25 cellular contexts compared by ENCODE assay signal in genomic region chr2:232306741-232307305, GRCh38.
DNase-seq lines count a peak whose midpoint lies in the region; ATAC-seq and TF ChIP-seq lines count a peak whose summit lies in the region.
"Had no signal": no experiment of that assay in that cellular context is flagged by ENCODE, and none has a peak within 500 bp of the region (broad histone marks: within the 10 kb centered on the region; RNA-seq: fewer than 3 reads in every experiment).

No MANE protein-coding gene starts in this region.

- peak overlapping the region in 6 of 7 donors; percentile 3 to 86 (median 76) for H3K27ac Mint-ChIP-seq in CD4-positive, alpha-beta memory T cell
- H3K27ac Mint-ChIP-seq in T-helper 17 cell (peak overlapping the region; percentile 87), GM23338 (no peak overlapping the region)
- H3K27ac Mint-ChIP-seq in central memory CD8-positive, alpha-beta T cell (ENCODE audit: low read depth) = peak overlapping the region; percentile 1
- H3K27ac Mint-ChIP-seq in stimulated activated effector memory CD8-positive, alpha-beta T cell treated with anti-CD3 and anti-CD28 coated beads, Interleukin-12 subunit alpha, Interleukin-12 subunit beta, amount 100 ng/mL, for 72 hours = peak overlapping the region; percentile 86
- H3K27ac Mint-ChIP-seq: activated T-helper 2 cell treated with anti-CD3 and anti-CD28 coated beads, Interferon-gamma antibody, Interleukin-2, Interleukin-4, amounts not matched to agents 10 μg/mL and 5 μg/mL and 100 μg/mL, durations not matched to agents 14 hours and 24 hours and 36 hours; memory B cell had no signal

- H3K4me2 ChIP-seq in GM23338 = no peak overlapping the region
- H3K4me2 ChIP-seq: SK-N-SH had no signal

- H2AFZ ChIP-seq in GM23338 = no peak overlapping the region

- H3K9me2 ChIP-seq in GM23338 (ENCODE audit: insufficient read depth) = no peaks in the 10 kb centered on the region
- H3K9me2 ChIP-seq: SK-N-SH had no signal

- ATAC-seq in T-helper 17 cell (no peak), GM23338 (no peak)
- no peak for ATAC-seq in central memory CD8-positive, alpha-beta T cell (replicated peaks; ENCODE audit: extremely low read depth, poor library complexity, severe bottlenecking)
- no peak for ATAC-seq in stimulated activated effector memory CD8-positive, alpha-beta T cell treated with anti-CD3 and anti-CD28 coated beads, Interleukin-12 subunit alpha, Interleukin-12 subunit beta, amount 100 ng/mL, for 72 hours
- ATAC-seq: gastroesophageal sphincter, HepG2, left lobe of liver had no signal

- no peak for TF ChIP-seq POLR2A in vagina (IDR thresholded peaks at IDR 0.05)

- peaks cover 36% of the 10 kb centered on the region for H3K4me1 ChIP-seq in CD4-positive, alpha-beta memory T cell (ENCODE audit: insufficient read depth, low read length)
- peaks cover 15% of the 10 kb centered on the region for H3K4me1 ChIP-seq in vagina
- no peaks in the 10 kb centered on the region for H3K4me1 ChIP-seq in GM23338 (ENCODE audit: insufficient read depth)
- H3K4me1 ChIP-seq: gastroesophageal sphincter, upper lobe of left lung had no signal

- H3K79me2 ChIP-seq in GM23338 (replicated peaks; ENCODE audit: insufficient read depth) = no peaks in the 10 kb centered on the region

- no peaks in the 10 kb centered on the region for H3K9me3 ChIP-seq in CD4-positive, alpha-beta memory T cell (ENCODE audit: control insufficient read depth in 1 of 2, low read length in 2 of 2)
- H3K9me3 ChIP-seq in T-helper 17 cell (ENCODE audit: control insufficient read depth, low read length, poor library complexity, severe bottlenecking) (no peaks in the 10 kb centered on the region), vagina (no peaks in the 10 kb centered on the region)
- H3K9me3 ChIP-seq: SK-N-SH, upper lobe of left lung had no signal

- no peak overlapping the region for H3K27ac ChIP-seq in CD4-positive, alpha-beta memory T cell (ENCODE audit: low read depth, low read length)
- no peak overlapping the region for H3K27ac ChIP-seq in vagina
- no peak overlapping the region for H3K27ac ChIP-seq in GM23338 (ENCODE audit: low read depth)
- H3K27ac ChIP-seq: gastroesophageal sphincter, upper lobe of left lung had no signal

- POLR2A ChIA-PET in CD4-positive, alpha-beta memory T cell (lab: Charles Lee; ENCODE audit: partially characterized antibody) = interaction anchor here (1.7 kb wide), 1 partner anchor 9 kb away, joined by 10 read pairs; no protein-coding TSS in a partner anchor

- TF ChIP-seq CTCF in vagina (IDR thresholded peaks at IDR 0.05) = no peak
- no peak for TF ChIP-seq CTCF in GM23338 (conservative IDR thresholded peaks at IDR 0.05; ENCODE audit: low read depth in 2 of 2)

- peaks cover 9 to 17% of the 10 kb centered on the region in 2 donors for H3K36me3 Mint-ChIP-seq in CD4-positive, alpha-beta memory T cell
- H3K36me3 Mint-ChIP-seq in T-helper 17 cell (ENCODE audit: low read depth) = peaks cover 4% of the 10 kb centered on the region
- peaks cover 8% of the 10 kb centered on the region for H3K36me3 Mint-ChIP-seq in central memory CD8-positive, alpha-beta T cell (ENCODE audit: insufficient read depth)
- peaks cover 2% of the 10 kb centered on the region for H3K36me3 Mint-ChIP-seq in stimulated activated effector memory CD8-positive, alpha-beta T cell treated with anti-CD3 and anti-CD28 coated beads, Interleukin-12 subunit alpha, Interleukin-12 subunit beta, amount 100 ng/mL, for 72 hours
- no peaks in the 10 kb centered on the region for H3K36me3 Mint-ChIP-seq in GM23338 (ENCODE audit: low read depth)

- no peaks in the 10 kb centered on the region for H3K27me3 ChIP-seq in CD4-positive, alpha-beta memory T cell (ENCODE audit: insufficient read depth, low read length)
- no peaks in the 10 kb centered on the region for H3K27me3 ChIP-seq in vagina
- H3K27me3 ChIP-seq in GM23338 (ENCODE audit: insufficient read depth) = no peaks in the 10 kb centered on the region
- H3K27me3 ChIP-seq: dorsolateral prefrontal cortex, gastroesophageal sphincter, upper lobe of left lung had no signal

- intact Hi-C loops in CD4-positive, alpha-beta memory T cell (cut with micrococcal nuclease) = no loop called here
- intact Hi-C loops in vagina (cut with DNase I) = no loop called here

- no peaks in the 10 kb centered on the region for H3K36me3 ChIP-seq in CD4-positive, alpha-beta memory T cell (ENCODE audit: insufficient read depth, low read length)
- H3K36me3 ChIP-seq in vagina = peaks cover 0 to 5% of the 10 kb centered on the region in 2 donors
- no peaks in the 10 kb centered on the region for H3K36me3 ChIP-seq in GM23338 (ENCODE audit: insufficient read depth)

- H3K4me3 ChIP-seq in CD4-positive, alpha-beta memory T cell (ENCODE audit: low read length in 2 of 2) = no peak overlapping the region
- H3K4me3 ChIP-seq in vagina (no peak overlapping the region), GM23338 (no peak overlapping the region)
- H3K4me3 ChIP-seq: dorsolateral prefrontal cortex, gastroesophageal sphincter, upper lobe of left lung had no signal

- no peak for DNase-seq in CD4-positive, alpha-beta memory T cell
- DNase-seq in T-helper 17 cell (no peak), vagina (ENCODE audit: extremely low spot score in 2 of 2) (no peak), GM23338 (ENCODE audit: low spot score) (no peak), GM19238 (ENCODE audit: insufficient read length, low spot score) (no peak)
- DNase-seq in central memory CD8-positive, alpha-beta T cell (ENCODE audit: low spot score in 2 of 2) = no peak
- DNase-seq in stimulated activated effector memory CD8-positive, alpha-beta T cell treated with anti-CD3 and anti-CD28 coated beads, Interleukin-12 subunit alpha, Interleukin-12 subunit beta, amount 100 ng/mL, for 72 hours (ENCODE audit: low spot score in 2 of 2) = no peak
- DNase-seq: cerebellar nuclear complex, DMS153, dorsolateral prefrontal cortex, hippocampal formation, Kasumi-1, NCI-H1436 treated with DMSO at 0.1 percent for 48 hours, NCI-H510A, OCI-M1, SK-N-SH, small intestine, substantia nigra, T-helper 2 cell, upper lobe of left lung had no signal

- H3K4me3 Mint-ChIP-seq in CD4-positive, alpha-beta memory T cell = peak overlapping the region in 1 of 8 donors; percentile 28
- H3K4me3 Mint-ChIP-seq in T-helper 17 cell (peak overlapping the region; percentile 61), GM23338 (no peak overlapping the region)
- no peak overlapping the region for H3K4me3 Mint-ChIP-seq in central memory CD8-positive, alpha-beta T cell
- no peak overlapping the region for H3K4me3 Mint-ChIP-seq in stimulated activated effector memory CD8-positive, alpha-beta T cell treated with anti-CD3 and anti-CD28 coated beads, Interleukin-12 subunit alpha, Interleukin-12 subunit beta, amount 100 ng/mL, for 72 hours
- H3K4me3 Mint-ChIP-seq: memory B cell had no signal

- H3F3A ChIP-seq in GM23338 (replicated peaks; ENCODE audit: low read depth) = no peaks in the 10 kb centered on the region

- peaks cover 33 to 50% (median 38%) of the 10 kb centered on the region in 4 donors for H3K4me1 Mint-ChIP-seq in CD4-positive, alpha-beta memory T cell
- peaks cover 26% of the 10 kb centered on the region for H3K4me1 Mint-ChIP-seq in T-helper 17 cell
- peaks cover 31% of the 10 kb centered on the region for H3K4me1 Mint-ChIP-seq in central memory CD8-positive, alpha-beta T cell
- peaks cover 35% of the 10 kb centered on the region for H3K4me1 Mint-ChIP-seq in stimulated activated effector memory CD8-positive, alpha-beta T cell treated with anti-CD3 and anti-CD28 coated beads, Interleukin-12 subunit alpha, Interleukin-12 subunit beta, amount 100 ng/mL, for 72 hours
- peaks cover 4% of the 10 kb centered on the region; the same call in 2 of the 3 replicates for H3K4me1 Mint-ChIP-seq in GM23338
- H3K4me1 Mint-ChIP-seq: memory B cell had no signal

- H3K9me3 Mint-ChIP-seq in CD4-positive, alpha-beta memory T cell = peaks cover 0 to 4% (median 0%) of the 10 kb centered on the region in 8 donors
- H3K9me3 Mint-ChIP-seq in central memory CD8-positive, alpha-beta T cell = no peaks in the 10 kb centered on the region
- no peaks in the 10 kb centered on the region for H3K9me3 Mint-ChIP-seq in stimulated activated effector memory CD8-positive, alpha-beta T cell treated with anti-CD3 and anti-CD28 coated beads, Interleukin-12 subunit alpha, Interleukin-12 subunit beta, amount 100 ng/mL, for 72 hours
- H3K9me3 Mint-ChIP-seq in GM23338 = no peaks in the 10 kb centered on the region; the same call in 2 of the 3 replicates
- H3K9me3 Mint-ChIP-seq: activated T-helper 2 cell treated with anti-CD3 and anti-CD28 coated beads, Interferon-gamma antibody, Interleukin-2, Interleukin-4, amounts not matched to agents 10 μg/mL and 5 μg/mL and 100 μg/mL, durations not matched to agents 14 hours and 24 hours and 36 hours had no signal

- no peaks in the 10 kb centered on the region for H3K27me3 Mint-ChIP-seq in CD4-positive, alpha-beta memory T cell
- H3K27me3 Mint-ChIP-seq in T-helper 17 cell (no peaks in the 10 kb centered on the region), GM23338 (ENCODE audit: insufficient read depth, low read depth, poor library complexity) (no peaks in the 10 kb centered on the region)
- no peaks in the 10 kb centered on the region for H3K27me3 Mint-ChIP-seq in central memory CD8-positive, alpha-beta T cell
- H3K27me3 Mint-ChIP-seq: memory B cell had no signal

- CTCF ChIA-PET in CD4-positive, alpha-beta memory T cell (lab: Charles Lee; ENCODE audit: partially characterized antibody) = interaction anchor here (0.6 to 8.1 kb wide), 5 partner anchors 9 to 389 kb away, joined by 3 to 58 read pairs (median 3); no protein-coding TSS in a partner anchor

- no peaks in the 10 kb centered on the region for H4K20me1 ChIP-seq in GM23338 (replicated peaks; ENCODE audit: insufficient read depth)

TF ChIP-seq in GM23338, 12 proteins besides CTCF, POLR2A, EP300 and RAD21 (continues in another document):
- no peak for TF ChIP-seq NANOG (IDR thresholded peaks at IDR 0.05; ENCODE audit: borderline replicate concordance)
- no peak for TF ChIP-seq ZNF114 (CRISPR knock-in tag; IDR thresholded peaks at IDR 0.05)
